ENCODE assay signal across 14 cellular contexts in genomic region chr3:187976361-187976900, GRCh38.
DNase-seq lines count a peak whose midpoint lies in the region; ATAC-seq and TF ChIP-seq lines count a peak whose summit lies in the region.
"Had no signal": no experiment of that assay in that cellular context is flagged by ENCODE, and none has a peak within 500 bp of the region (broad histone marks: within the 10 kb centered on the region; RNA-seq: fewer than 3 reads in every experiment).

No MANE protein-coding gene starts in this region.

- no peaks in the 10 kb centered on the region for H3K36me3 Mint-ChIP-seq in CD4-positive, alpha-beta T cell (ENCODE audit: low read depth)
- H3K36me3 Mint-ChIP-seq in activated T-cell treated with anti-CD3 and anti-CD28 coated beads, Interleukin-2, amount 50 U/mL, for 72 hours (ENCODE audit: insufficient read depth in 2 of 2) = peaks cover 7 to 12% of the 10 kb centered on the region in 2 donors

- H3K4me3 ChIP-seq in psoas muscle = no peak overlapping the region
- H3K4me3 ChIP-seq: heart left ventricle, SJSA1, stomach had no signal

- no peak for DNase-seq in CD4-positive, alpha-beta T cell
- DNase-seq in activated T-cell treated with anti-CD3 and anti-CD28 coated beads, Interleukin-2, amount 50 U/mL, for 72 hours = peak; percentile 52 to 67
- no peak for DNase-seq in psoas muscle
- DNase-seq in Ammon's horn (ENCODE audit: low spot score) = no peak
- DNase-seq in hippocampal formation (lab: John Stamatoyannopoulos, UW) = no peak
- DNase-seq: kidney glomerular epithelial cell, NCI-H2081, stomach had no signal

- no peaks in the 10 kb centered on the region for H3K27me3 Mint-ChIP-seq in CD4-positive, alpha-beta T cell
- peaks cover 7% of the 10 kb centered on the region for H3K27me3 Mint-ChIP-seq in activated T-cell treated with anti-CD3 and anti-CD28 coated beads, Interleukin-2, amount 50 U/mL, for 72 hours (ENCODE audit: low read depth)

- POLR2A ChIA-PET in CD4-positive, alpha-beta T cell (lab: Charles Lee) = interaction anchor here (3.1 kb wide), 1 partner anchor 232 kb away, joined by 17 read pairs; the partner anchor contains the start of gene BCL6

- H3K4me1 ChIP-seq in psoas muscle = peaks cover 15% of the 10 kb centered on the region

- intact Hi-C loops in CD4-positive, alpha-beta T cell (cut with DNase I, micrococcal nuclease) = loop anchor here in 1 of 2 experiments (5.0 kb wide), 1 partner anchor 186 kb away; no protein-coding TSS in a partner anchor
- intact Hi-C loops in psoas muscle (cut with DNase I) = no loop called here

- H3K36me3 ChIP-seq in KOPT-K1 (ENCODE audit: insufficient read depth, low read length) (no peaks in the 10 kb centered on the region), psoas muscle (ENCODE audit: insufficient read depth in 1 of 2, low read depth in 1 of 2) (no peaks in the 10 kb centered on the region)
- H3K36me3 ChIP-seq: heart left ventricle, SJSA1, stomach had no signal

- H3K27ac Mint-ChIP-seq in CD4-positive, alpha-beta T cell = peak overlapping the region; percentile 84
- peak overlapping the region; percentile 98 for H3K27ac Mint-ChIP-seq in activated T-cell treated with anti-CD3 and anti-CD28 coated beads, Interleukin-2, amount 50 U/mL, for 72 hours
- H3K27ac Mint-ChIP-seq: progenitor cell of endocrine pancreas had no signal

- peak overlapping the region; percentile 36 for H3K4me3 Mint-ChIP-seq in CD4-positive, alpha-beta T cell
- H3K4me3 Mint-ChIP-seq in activated T-cell treated with anti-CD3 and anti-CD28 coated beads, Interleukin-2, amount 50 U/mL, for 72 hours = peak overlapping the region; percentile 78 to 96

- no peak for TF ChIP-seq CTCF in CD4-positive, alpha-beta T cell (IDR thresholded peaks at IDR 0.05)
- no peak for TF ChIP-seq CTCF in psoas muscle (IDR thresholded peaks at IDR 0.05)

- peaks cover 65% of the 10 kb centered on the region for H3K4me1 Mint-ChIP-seq in CD4-positive, alpha-beta T cell (ENCODE audit: low read depth)
- peaks cover 78% of the 10 kb centered on the region for H3K4me1 Mint-ChIP-seq in activated T-cell treated with anti-CD3 and anti-CD28 coated beads, Interleukin-2, amount 50 U/mL, for 72 hours (ENCODE audit: low read depth)

- no peaks in the 10 kb centered on the region for H3K9me3 ChIP-seq in CD4-positive, alpha-beta T cell (ENCODE audit: control insufficient read depth, low read length)
- no peaks in the 10 kb centered on the region for H3K9me3 ChIP-seq in KOPT-K1 (ENCODE audit: insufficient read depth, low read length, poor library complexity, severe bottlenecking)
- H3K9me3 ChIP-seq in psoas muscle = no peaks in the 10 kb centered on the region
- H3K9me3 ChIP-seq: SJSA1, stomach had no signal

- no peaks in the 10 kb centered on the region for H3K27me3 ChIP-seq in CD4-positive, alpha-beta T cell (ENCODE audit: control insufficient read depth, insufficient read depth, low read length)
- H3K27me3 ChIP-seq in psoas muscle (ENCODE audit: insufficient read depth in 3 of 3, low read length in 2 of 3) = no peaks in the 10 kb centered on the region
- H3K27me3 ChIP-seq: heart left ventricle, SJSA1, stomach had no signal

- 89 to 97% (median 93%) methylated on average over 6 of the region's 6 CpGs for WGBS in psoas muscle, 3 donors

- no peak overlapping the region for H3K27ac ChIP-seq in CD4-positive, alpha-beta T cell (ENCODE audit: low read depth, low read length)
- H3K27ac ChIP-seq in KOPT-K1 (ENCODE audit: low read depth, low read length, poor library complexity, severe bottlenecking) (peak overlapping the region; percentile 79), psoas muscle (peak overlapping the region; percentile 28)
- H3K27ac ChIP-seq: heart left ventricle, SJSA1, stomach had no signal

- H3K9me3 Mint-ChIP-seq in CD4-positive, alpha-beta T cell = no peaks in the 10 kb centered on the region
- H3K9me3 Mint-ChIP-seq in activated T-cell treated with anti-CD3 and anti-CD28 coated beads, Interleukin-2, amount 50 U/mL, for 72 hours = peaks cover 0 to 2% of the 10 kb centered on the region in 2 donors

- ATAC-seq in CD4-positive, alpha-beta T cell (ENCODE audit: poor library complexity) = no peak
- ATAC-seq in activated T-cell treated with anti-CD3 and anti-CD28 coated beads, Interleukin-2, amount 50 U/mL, for 72 hours (replicated peaks in 1 of 2) = peak; percentile 75 to 76
- ATAC-seq in psoas muscle (no peak), HG03378 (IDR thresholded peaks at IDR 0.05; ENCODE audit: unreplicated experiment) (no peak), GM21825 (IDR thresholded peaks at IDR 0.05; ENCODE audit: unreplicated experiment) (no peak)

- CTCF ChIA-PET in CD4-positive, alpha-beta T cell (lab: Charles Lee) = interaction anchor here (0.7 to 3.3 kb wide), 4 partner anchors 10 to 236 kb away, joined by 3 to 13 read pairs (median 5); no protein-coding TSS in a partner anchor

Comparison
In these comparisons a context has a peak if more than half of its experiments do, and no peak if none do; other contexts are left out.
1. ATAC-seq: peak in activated T-cell treated with anti-CD3 and anti-CD28 coated beads, Interleukin-2, amount 50 U/mL, for 72 hours (2 of 2); none in CD4-positive, alpha-beta T cell (single experiment), psoas muscle (0 of 4), HG03378 (single experiment) and GM21825 (single experiment).
2. DNase-seq: peak in activated T-cell treated with anti-CD3 and anti-CD28 coated beads, Interleukin-2, amount 50 U/mL, for 72 hours (2 of 2); none in CD4-positive, alpha-beta T cell (0 of 10), psoas muscle (0 of 2), Ammon's horn (single experiment) and hippocampal formation (0 of 2).